Comparison of ENCODE assay signal across 38 cellular contexts in genomic region chr1:89369331-89369730, GRCh38. TPM values are rescaled to one million over a fixed set of nuclear protein-coding genes. Genes with fewer than 3 reads are reported as not detected.
"Had no signal": no experiment of that assay in that cellular context is flagged by ENCODE, and none has a peak within 500 bp of the region (broad histone marks: within the 10 kb centered on the region; RNA-seq: fewer than 3 reads in every experiment).

No MANE protein-coding gene starts in this region.

- H3K4me3 ChIP-seq: MG63 had no signal

- H3K27me3 ChIP-seq: MG63 had no signal

- H3K36me3 ChIP-seq: MG63 had no signal

- DNase-seq: Karpas-422, Kasumi-1, MG63, MM.1S, MV-4-11, NCI-H1048, NCI-H1092, NCI-H1092 treated with DMSO at 0.1 percent for 48 hours, NCI-H1105, NCI-H1105 treated with DMSO at 0.1 percent for 48 hours, NCI-H1417, NCI-H1417 treated with DMSO at 0.1 percent for 48 hours, NCI-H1436, NCI-H1436 treated with DMSO at 0.1 percent for 48 hours, NCI-H146, NCI-H1694, NCI-H1694 treated with DMSO at 0.1 percent for 48 hours, NCI-H187, NCI-H187 treated with DMSO at 0.1 percent for 48 hours, NCI-H1930, NCI-H2029, NCI-H2029 treated with DMSO at 0.1 percent for 48 hours, NCI-H2081, NCI-H2081 treated with DMSO at 0.1 percent for 48 hours, NCI-H2107, NCI-H2171, NCI-H2171 treated with DMSO at 0.1 percent for 48 hours, NCI-H2227 treated with DMSO at 0.1 percent for 48 hours, NCI-H226, NCI-H345, NCI-H446, NCI-H446 treated with DMSO at 0.1 percent for 48 hours, NCI-H510A, NCI-H510A treated with DMSO at 0.1 percent for 48 hours, NCI-H524 had no signal

- H3K9me3 ChIP-seq: MG63 had no signal

RNA-seq across cellular contexts. Expression of gene GBP6, which starts 5.5 kb away (rescaled TPM):
- total RNA-seq: LHCN-M2, MCF 10A, NCI-H460 had no signal
